ENCODE assay signal across 8 cellular contexts in the genomic region with DNA sequence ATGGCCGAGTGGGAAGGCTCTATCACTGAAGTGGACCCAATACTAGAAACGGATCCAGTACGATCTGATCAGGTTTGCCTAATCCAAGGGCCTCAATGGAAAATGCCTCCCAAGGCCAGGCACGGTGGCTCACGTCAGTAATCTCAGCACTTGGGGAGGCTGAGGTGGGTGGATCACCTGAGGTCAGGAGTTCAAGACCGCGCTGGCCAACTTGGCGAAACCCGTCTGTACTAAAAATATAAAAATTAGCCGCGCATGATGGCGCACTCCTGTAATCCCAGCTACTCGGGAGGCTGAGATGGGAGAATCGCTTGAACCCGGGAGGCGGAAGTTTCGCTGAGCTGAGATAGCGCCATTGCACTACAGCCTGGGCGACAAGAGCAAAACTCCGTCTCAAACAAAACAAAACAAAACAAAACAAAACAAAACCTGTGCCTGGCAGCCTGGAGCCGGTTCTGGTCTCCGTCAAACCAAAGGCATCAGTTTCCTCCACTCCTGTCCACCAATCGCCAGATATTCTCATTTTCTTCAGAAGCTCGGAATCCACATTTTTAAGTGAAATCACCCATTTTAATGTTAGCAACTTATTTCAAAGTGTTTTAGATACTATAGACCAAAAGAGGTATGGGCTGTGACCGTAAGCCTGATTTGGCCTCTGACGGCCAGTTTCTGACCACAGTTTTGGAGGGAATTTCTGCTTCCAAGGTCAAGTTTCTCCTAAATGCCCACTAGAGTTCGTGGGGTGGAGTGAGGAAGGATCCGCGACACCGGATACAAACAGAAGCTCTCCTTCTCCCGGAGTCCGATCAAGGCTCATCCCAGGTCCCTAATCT. TPM values are rescaled to one million over a fixed set of nuclear protein-coding genes. Genes with fewer than 3 reads are reported as not detected.
DNase-seq lines count a peak whose midpoint lies in the region; ATAC-seq, FAIRE-seq and TF ChIP-seq lines count a peak whose summit lies in the region.

No MANE protein-coding gene starts in this region.

- no peaks in the 10 kb centered on the region for H3K36me3 Mint-ChIP-seq in activated CD4-positive, alpha-beta T cell treated with anti-CD3 and anti-CD28 coated beads, Interleukin-2, amount 10 ng/mL, durations not matched to agents 24 days and 14 days (ENCODE audit: low read depth)
- H3K36me3 Mint-ChIP-seq in activated naive CD8-positive, alpha-beta T cell, result no peaks in the 10 kb centered on the region

- peaks cover 12 to 19% of the 10 kb centered on the region in 2 donors for H3K4me1 ChIP-seq in kidney (ENCODE audit: control insufficient read depth in 1 of 2, insufficient read depth in 1 of 2, low read depth in 1 of 2, low read length in 2 of 2)

- H3K36me3 ChIP-seq in kidney (ENCODE audit: control insufficient read depth in 1 of 2, insufficient read depth in 2 of 2, low read length in 2 of 2), result no peaks in the 10 kb centered on the region

- H3K4me1 Mint-ChIP-seq in activated CD4-positive, alpha-beta T cell treated with anti-CD3 and anti-CD28 coated beads, Interleukin-2, amount 10 ng/mL, durations not matched to agents 24 days and 14 days, result peaks cover 40% of the 10 kb centered on the region
- peaks cover 21% of the 10 kb centered on the region for H3K4me1 Mint-ChIP-seq in activated naive CD8-positive, alpha-beta T cell (ENCODE audit: low read depth)

- H3K9me3 ChIP-seq in kidney (ENCODE audit: control insufficient read depth in 1 of 2, low read length in 2 of 2), result no peaks in the 10 kb centered on the region

- H3K4me3 Mint-ChIP-seq in activated CD4-positive, alpha-beta T cell treated with anti-CD3 and anti-CD28 coated beads, Interleukin-2, amount 10 ng/mL, durations not matched to agents 24 days and 14 days, result peak overlapping the region; percentile 93
- H3K4me3 Mint-ChIP-seq in activated naive CD8-positive, alpha-beta T cell, result peak overlapping the region; percentile 94

- intact Hi-C loops in activated CD4-positive, alpha-beta T cell treated with anti-CD3 and anti-CD28 coated beads, Interleukin-2, amount 10 ng/mL, durations not matched to agents 24 days and 14 days (cut with micrococcal nuclease), result loop anchor here (1.0 to 2.0 kb wide), 2 partner anchors 16 to 29 kb away; a partner anchor contains a TSS
- intact Hi-C loops in kidney (cut with DNase I), result no loop called here

- H3K27me3 Mint-ChIP-seq in activated CD4-positive, alpha-beta T cell treated with anti-CD3 and anti-CD28 coated beads, Interleukin-2, amount 10 ng/mL, durations not matched to agents 24 days and 14 days, result no peaks in the 10 kb centered on the region
- no peaks in the 10 kb centered on the region for H3K27me3 Mint-ChIP-seq in activated naive CD8-positive, alpha-beta T cell

- ATAC-seq in HG02970 (IDR thresholded peaks at IDR 0.05; ENCODE audit: low FRiP score, unreplicated experiment) (no peak), GM18519 (IDR thresholded peaks at IDR 0.05; ENCODE audit: low FRiP score, unreplicated experiment) (no peak)

- peak overlapping the region; percentile 98 for H3K27ac Mint-ChIP-seq in activated CD4-positive, alpha-beta T cell treated with anti-CD3 and anti-CD28 coated beads, Interleukin-2, amount 10 ng/mL, durations not matched to agents 24 days and 14 days
- H3K27ac Mint-ChIP-seq in activated naive CD8-positive, alpha-beta T cell, result peak overlapping the region; percentile 97

- H3K4me3 ChIP-seq in kidney (ENCODE audit: low read length in 2 of 2), result peak overlapping the region; percentile 82 to 84

- H3K9ac ChIP-seq in kidney (ENCODE audit: low read length in 2 of 2), result peak overlapping the region; percentile 63 to 84

- H3K27ac ChIP-seq in kidney (ENCODE audit: low read depth in 2 of 2, low read length in 2 of 2) (peak overlapping the region; percentile 89 to 91), temporal lobe (ENCODE audit: low read depth, low read length) (peak overlapping the region; percentile 69)

- no peaks in the 10 kb centered on the region for H3K9me3 Mint-ChIP-seq in activated CD4-positive, alpha-beta T cell treated with anti-CD3 and anti-CD28 coated beads, Interleukin-2, amount 10 ng/mL, durations not matched to agents 24 days and 14 days
- no peaks in the 10 kb centered on the region for H3K9me3 Mint-ChIP-seq in activated naive CD8-positive, alpha-beta T cell (ENCODE audit: low read depth)

- TF ChIP-seq CTCF in kidney (IDR thresholded peaks at IDR 0.05; ENCODE audit: borderline replicate concordance, extremely low read depth, insufficient read depth), result no peak

- no peak for FAIRE-seq in kidney (lab: Jason Lieb, UNC)

- DNase-seq in activated CD4-positive, alpha-beta T cell treated with anti-CD3 and anti-CD28 coated beads, Interleukin-2, amount 10 ng/mL, durations not matched to agents 24 days and 14 days, result no peak
- no peak for DNase-seq in activated CD4-positive, alpha-beta T cell treated with anti-CD3 and anti-CD28 coated beads for 48 hours
- DNase-seq in kidney, result no peak
- DNase-seq in anterior cingulate cortex (lab: John Stamatoyannopoulos, UW), result no peak

RNA-seq across cellular contexts. Expression of a gene that starts 0.7 kb away (rescaled TPM):
- 9.2 and 9.8 TPM in 2 replicates for total RNA-seq in activated CD4-positive, alpha-beta T cell treated with anti-CD3 and anti-CD28 coated beads, Interleukin-2, amount 10 ng/mL, durations not matched to agents 24 days and 14 days
- total RNA-seq in kidney (87.5 TPM), temporal lobe (6.1 TPM)
- polyA plus RNA-seq in kidney (ENCODE audit: insufficient read depth, low read depth, low replicate concordance), result 414 TPM

RNA-seq across cellular contexts. Expression of a gene that starts 29.0 kb away (rescaled TPM):
- total RNA-seq in activated CD4-positive, alpha-beta T cell treated with anti-CD3 and anti-CD28 coated beads, Interleukin-2, amount 10 ng/mL, durations not matched to agents 24 days and 14 days, result 127 and 129 TPM in 2 replicates
- 50.4 TPM for total RNA-seq in kidney
- 34.9 TPM for polyA plus RNA-seq in kidney (ENCODE audit: insufficient read depth, low read depth, low replicate concordance)
- total RNA-seq in temporal lobe, result 10.3 TPM

RNA-seq across cellular contexts. Expression of a gene that starts 36.4 kb away (rescaled TPM):
- total RNA-seq in activated CD4-positive, alpha-beta T cell treated with anti-CD3 and anti-CD28 coated beads, Interleukin-2, amount 10 ng/mL, durations not matched to agents 24 days and 14 days, result 51.7 and 57.5 TPM in 2 replicates
- total RNA-seq in kidney (128 TPM), temporal lobe (21.1 TPM)
- polyA plus RNA-seq in kidney (ENCODE audit: insufficient read depth, low read depth, low replicate concordance), result 30.0 TPM
